In the genomic region with DNA sequence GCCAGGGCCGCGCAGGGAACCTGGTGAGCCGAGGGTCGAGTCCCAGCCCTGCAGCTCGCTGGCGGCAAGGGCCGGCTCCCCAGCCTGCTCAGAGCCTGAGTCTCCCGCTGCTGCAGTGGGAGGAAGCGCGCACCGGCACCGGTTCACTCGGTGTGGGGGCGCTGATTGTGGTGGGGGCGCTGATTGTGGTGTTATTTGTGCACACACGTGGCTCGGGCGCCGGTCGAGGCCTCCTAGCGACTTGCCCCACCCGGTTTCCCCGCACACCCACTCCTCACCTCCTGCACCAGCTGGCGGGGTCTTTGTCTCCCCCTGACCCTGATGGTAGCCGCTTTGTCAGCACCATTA, we compare ENCODE assay signal across 9 cellular contexts.
DNase-seq lines count a peak whose midpoint lies in the region; ATAC-seq, FAIRE-seq and TF ChIP-seq lines count a peak whose summit lies in the region.
"Had no signal": no experiment of that assay in that cellular context is flagged by ENCODE, and none has a peak within 500 bp of the region (broad histone marks: within the 10 kb centered on the region; RNA-seq: fewer than 3 reads in every experiment).

No MANE protein-coding gene starts in this region.

- H3K4me3 ChIP-seq in coronary artery (peak overlapping the region; percentile 75), gastrocnemius medialis (peak overlapping the region in 3 of 4 donors; percentile 36 to 59 (median 38))

- H3K36me3 ChIP-seq in gastrocnemius medialis: no peaks in the 10 kb centered on the region

- H3K27ac ChIP-seq in coronary artery (no peak overlapping the region), gastrocnemius medialis (no peak overlapping the region), foreskin keratinocyte (no peak overlapping the region)

- H3K4me1 ChIP-seq in gastrocnemius medialis: peaks cover 15 to 19% of the 10 kb centered on the region in 2 donors
- H3K4me1 ChIP-seq in foreskin keratinocyte: no peaks in the 10 kb centered on the region

- no peak for FAIRE-seq in GM19239 (lab: Jason Lieb, UNC)

- no peak for TF ChIP-seq CTCF in coronary artery (IDR thresholded peaks at IDR 0.05)
- TF ChIP-seq CTCF in gastrocnemius medialis (IDR thresholded peaks at IDR 0.05 in 4 of 5, conservative IDR thresholded peaks at IDR 0.05 in 1 of 5): peak in 1 of 5 experiments; percentile 4
- no peak for TF ChIP-seq CTCF in foreskin keratinocyte (conservative IDR thresholded peaks at IDR 0.05)

- no peak for DNase-seq in coronary artery (ENCODE audit: low spot score)
- DNase-seq in gastrocnemius medialis: no peak
- no peak for DNase-seq in foreskin keratinocyte
- no peak for DNase-seq in GM19239 (ENCODE audit: insufficient read length, low spot score)
- no peak for DNase-seq in HPDE6-E6E7 (ENCODE audit: extremely low spot score)
- no peak for DNase-seq in NOMO-1 treated with dmso at 0.1 percent for 144 hours (lab: John Stamatoyannopoulos, UW; ENCODE audit: unreplicated experiment)
- DNase-seq: DMS 273 treated with DMSO at 0.1 percent for 48 hours had no signal

- H3K9me3 ChIP-seq in gastrocnemius medialis: no peaks in the 10 kb centered on the region

- TF ChIP-seq POLR2A in gastrocnemius medialis (IDR thresholded peaks at IDR 0.05): no peak

- intact Hi-C loops in gastrocnemius medialis (cut with DNase I; ENCODE audit: low total_unique reads): loop anchor here (1.0 to 10.0 kb wide), 4 partner anchors 267 to 1017 kb away; a partner anchor contains a TSS

- in situ Hi-C loops in gastrocnemius medialis (cut with MboI; ENCODE audit: low sequenced_read_pairs in 4 of 4): loop anchor here (25.0 kb wide), 3 partner anchors 275 to 1025 kb away; a partner anchor contains a TSS

- ATAC-seq in GM19351 (IDR thresholded peaks at IDR 0.05; ENCODE audit: unreplicated experiment) (peak; percentile 22), HG03280 (IDR thresholded peaks at IDR 0.05; ENCODE audit: unreplicated experiment) (peak; percentile 17), gastrocnemius medialis (no peak), foreskin keratinocyte (no peak)

- H3K27me3 ChIP-seq in gastrocnemius medialis (no peaks in the 10 kb centered on the region), foreskin keratinocyte (peaks cover 4% of the 10 kb centered on the region)

Comparison
In these comparisons a context has a peak if more than half of its experiments do, and no peak if none do; other contexts are left out.
1. ATAC-seq: peak in GM19351 (single experiment) and HG03280 (single experiment); none in gastrocnemius medialis (0 of 2) and foreskin keratinocyte (single experiment).